In genomic region chr3:62749657-62750056, GRCh38 we compare ENCODE assay signal across 22 cellular contexts.
"Had no signal": no experiment of that assay in that cellular context is flagged by ENCODE, and none has a peak within 500 bp of the region (broad histone marks: within the 10 kb centered on the region; RNA-seq: fewer than 3 reads in every experiment).

No MANE protein-coding gene starts in this region.

- H3K27ac ChIP-seq: HL-60, KMS-11, RWPE1 had no signal

- H3K9ac ChIP-seq: KMS-11 had no signal

- DNase-seq: Kasumi-1, MV-4-11, NCI-H1048, NCI-H1105, NCI-H1417, NCI-H1436 treated with DMSO at 0.1 percent for 48 hours, NCI-H1694, NCI-H187 treated with DMSO at 0.1 percent for 48 hours, NCI-H2029 treated with DMSO at 0.1 percent for 48 hours, NCI-H2107, NCI-H2227 treated with DMSO at 0.1 percent for 48 hours, NCI-H524, NCI-H526 treated with DMSO at 0.1 percent for 48 hours, NCI-H748 treated with DMSO at 0.1 percent for 48 hours, PC-3, SHP77 had no signal

- ATAC-seq: K562, Panc1, PC-3 had no signal

- H3K4me3 ChIP-seq: K562 had no signal

- H3K4me2 ChIP-seq: KMS-11 had no signal

- FAIRE-seq: HTR-8/SVneo, K562 had no signal
